ENCODE assay signal across 13 cellular contexts in genomic region chr18:12198797-12199196, GRCh38. TPM values are rescaled to one million over a fixed set of nuclear protein-coding genes. Genes with fewer than 3 reads are reported as not detected.
"Had no signal": no experiment of that assay in that cellular context is flagged by ENCODE, and none has a peak within 500 bp of the region (broad histone marks: within the 10 kb centered on the region; RNA-seq: fewer than 3 reads in every experiment).

No MANE protein-coding gene starts in this region.

RNA-seq across cellular contexts. Expression of gene CIDEA, which starts 55.4 kb away (rescaled TPM):
- total RNA-seq: activated CD4-positive, alpha-beta memory T cell treated with anti-CD3 and anti-CD28 coated beads, Interleukin-2, amount 10 ng/mL, durations not matched to agents 7 days and 5 days; activated CD4-positive, alpha-beta T cell treated with anti-CD3 and anti-CD28 coated beads for 36 hours; activated CD4-positive, alpha-beta T cell treated with anti-CD3 and anti-CD28 coated beads, Interleukin-2, amount 10 ng/mL, durations not matched to agents 7 days and 5 days; activated CD8-positive, alpha-beta memory T cell treated with anti-CD3 and anti-CD28 coated beads, Interleukin-2, amount 10 ng/mL, durations not matched to agents 7 days and 5 days; activated CD8-positive, alpha-beta T cell treated with anti-CD3 and anti-CD28 coated beads, Interleukin-2, amount 10 ng/mL, durations not matched to agents 7 days and 5 days; activated naive CD4-positive, alpha-beta T cell treated with anti-CD3 and anti-CD28 coated beads for 36 hours; activated naive CD4-positive, alpha-beta T cell treated with anti-CD3 and anti-CD28 coated beads, Interleukin-2, amount 50 U/mL, for 72 hours; activated naive CD8-positive, alpha-beta T cell treated with anti-CD3 and anti-CD28 coated beads for 36 hours; cardiac muscle cell; T-cell; T-helper 1 cell treated with Interleukin-12 subunit alpha and Interleukin-12 subunit beta and Interleukin-4 antibody, amounts not matched to agents 30 ng/mL and 1 ng/mL, for 36 hours; T-helper 17 cell; T-helper 2 cell treated with Interferon-gamma antibody and Interleukin-4, amounts not matched to agents 100 ng/mL and 5 ng/mL, for 36 hours had no signal
